In the genomic region with DNA sequence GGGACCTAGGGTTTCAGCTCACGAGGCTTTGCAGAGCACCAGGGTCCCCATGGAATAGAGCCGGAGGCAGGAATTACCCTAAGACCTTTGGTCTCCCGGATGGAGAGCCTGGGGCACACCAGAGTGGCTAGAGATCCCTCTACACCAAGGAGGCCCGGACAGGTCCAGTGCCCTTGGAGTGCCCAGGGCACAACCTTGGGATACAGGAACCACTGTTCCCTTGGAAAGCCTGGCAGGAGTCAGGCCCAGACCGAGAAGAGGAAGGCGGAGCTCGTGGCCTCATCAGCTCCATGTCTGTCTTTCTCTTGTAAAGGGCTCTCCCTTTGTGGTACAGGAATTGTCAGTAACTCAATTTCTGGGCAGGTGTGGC, we compare ENCODE assay signal across 8 cellular contexts. TPM values are rescaled to one million over a fixed set of nuclear protein-coding genes. Genes with fewer than 3 reads are reported as not detected.
A peak's percentile ranks its signal among the peaks of the same experiment; 100 is the strongest.
DNase-seq lines count a peak whose midpoint lies in the region; ATAC-seq and TF ChIP-seq lines count a peak whose summit lies in the region.

No MANE protein-coding gene starts in this region.

- peaks cover 29% of the 10 kb centered on the region for H3K4me1 ChIP-seq in PC-9 (replicated peaks; ENCODE audit: insufficient read depth)
- peaks cover 17% of the 10 kb centered on the region for H3K4me1 ChIP-seq in neural progenitor cell

- POLR2A ChIA-PET in PC-9 (lab: Charles Lee; ENCODE audit: unreplicated experiment): interaction anchor here (0.5 kb wide), 2 partner anchors 100 to 133 kb away, joined by 3 read pairs; no protein-coding TSS in a partner anchor

- TF ChIP-seq CTCF in CD14-positive monocyte (IDR thresholded peaks at IDR 0.05) (no peak), PC-9 (conservative IDR thresholded peaks at IDR 0.05) (no peak), epithelial cell of esophagus (IDR thresholded peaks at IDR 0.05; ENCODE audit: insufficient read depth, low read depth, low read length, missing control alignments) (no peak), neural progenitor cell (IDR thresholded peaks at IDR 0.05) (no peak)

- H3K27me3 Mint-ChIP-seq in CD14-positive monocyte (ENCODE audit: low read depth in 3 of 3) (peaks cover 16 to 23% (median 22%) of the 10 kb centered on the region in 3 donors), neural progenitor cell (ENCODE audit: insufficient read depth, low read depth) (peaks cover 12% of the 10 kb centered on the region)

- peaks cover 0 to 7% (median 2%) of the 10 kb centered on the region in 7 donors for H3K9me3 Mint-ChIP-seq in CD14-positive monocyte
- H3K9me3 Mint-ChIP-seq in neural progenitor cell: no peaks in the 10 kb centered on the region

- H3K4me2 ChIP-seq in PC-9 (peak overlapping the region; percentile 98), neural progenitor cell (no peak overlapping the region)

- H3K36me3 ChIP-seq in PC-9 (ENCODE audit: low read depth): no peaks in the 10 kb centered on the region
- H3K36me3 ChIP-seq in neural progenitor cell: no peaks in the 10 kb centered on the region

- peaks cover 29% of the 10 kb centered on the region for H3F3A ChIP-seq in PC-9 (ENCODE audit: insufficient read depth, low read depth)
- H3F3A ChIP-seq in neural progenitor cell (ENCODE audit: low read depth): peaks cover 28% of the 10 kb centered on the region

- H3K4me3 ChIP-seq in PC-9 (peak overlapping the region; percentile 95), epithelial cell of esophagus (ENCODE audit: low read length) (peak overlapping the region; percentile 79), neural progenitor cell (peak overlapping the region; percentile 11)

- H3K9ac ChIP-seq in neural progenitor cell: no peak overlapping the region

- peak overlapping the region in 1 of 7 donors; percentile 53 for H3K27ac Mint-ChIP-seq in CD14-positive monocyte
- no peak overlapping the region for H3K27ac Mint-ChIP-seq in neural progenitor cell

- H3K27ac ChIP-seq in PC-9: peak overlapping the region; percentile 25
- no peak overlapping the region for H3K27ac ChIP-seq in neural progenitor cell

- H3K9me2 ChIP-seq in PC-9 (ENCODE audit: insufficient read depth): no peaks in the 10 kb centered on the region

- H3K9me3 ChIP-seq in PC-9 (ENCODE audit: insufficient read depth, low read depth) (no peaks in the 10 kb centered on the region), neural progenitor cell (ENCODE audit: low read depth) (no peaks in the 10 kb centered on the region)

- H3K4me3 Mint-ChIP-seq in CD14-positive monocyte: peak overlapping the region; percentile 76 to 87
- no peak overlapping the region for H3K4me3 Mint-ChIP-seq in neural progenitor cell

- CTCF ChIA-PET in PC-9 (lab: Charles Lee): interaction anchor here (0.6 kb wide), 2 partner anchors 60 to 150 kb away, joined by 3 to 7 read pairs; a partner anchor contains a TSS

- intact Hi-C loops in CD14-positive monocyte (cut with micrococcal nuclease): no loop called here
- intact Hi-C loops in PC-9 (cut with micrococcal nuclease; ENCODE audit: unreplicated experiment): loop anchor here (2.0 to 5.0 kb wide), 3 partner anchors 22 to 321 kb away; a partner anchor contains a TSS

- H3K27me3 ChIP-seq in PC-9 (ENCODE audit: insufficient read depth, low read depth): no peaks in the 10 kb centered on the region
- H3K27me3 ChIP-seq in neural progenitor cell: peaks cover 25% of the 10 kb centered on the region

- DNase-seq in CD14-positive monocyte (ENCODE audit: low spot score) (no peak), PC-9 (no peak), epithelial cell of esophagus (ENCODE audit: low read depth) (no peak), neural progenitor cell (ENCODE audit: low spot score) (no peak), NCI-H2081 treated with DMSO at 0.1 percent for 48 hours (lab: John Stamatoyannopoulos, UW) (no peak), OCI-M1 (lab: John Stamatoyannopoulos, UW) (no peak), COLO668 (lab: John Stamatoyannopoulos, UW; ENCODE audit: unreplicated experiment) (no peak)

- H2AFZ ChIP-seq in PC-9 (peak overlapping the region; percentile 80; the same call in 1 of the 2 replicates), neural progenitor cell (replicated peaks) (no peak overlapping the region)

- peaks cover 0 to 4% of the 10 kb centered on the region in 2 donors for H3K36me3 Mint-ChIP-seq in CD14-positive monocyte
- no peaks in the 10 kb centered on the region for H3K36me3 Mint-ChIP-seq in neural progenitor cell

- peaks cover 50% of the 10 kb centered on the region for H3K79me2 ChIP-seq in PC-9 (ENCODE audit: low read depth)
- no peaks in the 10 kb centered on the region for H3K79me2 ChIP-seq in neural progenitor cell (ENCODE audit: low read depth)

- H3K4me1 Mint-ChIP-seq in CD14-positive monocyte: peaks cover 35% of the 10 kb centered on the region
- H3K4me1 Mint-ChIP-seq in neural progenitor cell: peaks cover 22% of the 10 kb centered on the region

- H4K20me1 ChIP-seq in PC-9 (ENCODE audit: insufficient read depth) (no peaks in the 10 kb centered on the region; the same call in 1 of the 2 replicates), neural progenitor cell (ENCODE audit: low read depth) (no peaks in the 10 kb centered on the region)

- ATAC-seq in GM21526 (IDR thresholded peaks at IDR 0.05; ENCODE audit: low FRiP score, unreplicated experiment): no peak

- no TSS peak for BruUV-seq in PC-9 (replicated peaks; lab: Mats Ljungman, UMichigan)

RNA-seq across cellular contexts. Expression of a gene that starts 3.8 kb away (rescaled TPM):
- polyA plus RNA-seq in CD14-positive monocyte: not detected
- total RNA-seq in PC-9 (2021): 32.4 and 35.8 TPM in 2 replicates
- total RNA-seq in neural progenitor cell (ENCODE audit: low replicate concordance): 5.2 and 19.4 TPM in 2 replicates

RNA-seq across cellular contexts. Expression of a gene that starts 54.1 kb away (rescaled TPM):
- not detected for polyA plus RNA-seq in CD14-positive monocyte
- total RNA-seq in PC-9 (2021) (not detected in 2 replicates), neural progenitor cell (ENCODE audit: low replicate concordance) (not detected in 2 replicates)

Comparison
In these comparisons a context has a peak if more than half of its experiments do, and no peak if none do; other contexts are left out.
1. H3K4me3 ChIP-seq: peak in every context shown above with its lines; median percentile 95 in PC-9; 79 in epithelial cell of esophagus; 11 in neural progenitor cell.